1 cellular context compared by ENCODE assay signal in genomic region chr6:63391203-63391970, GRCh38.
A peak's percentile ranks its signal among the peaks of the same experiment; 100 is the strongest.
TF ChIP-seq lines count a peak whose summit lies in the region.

No MANE protein-coding gene starts in this region.

TF ChIP-seq in HepG2, 621 proteins besides CTCF, POLR2A, EP300 and RAD21 (continued from another document):
- TF ChIP-seq, protein P1, sequence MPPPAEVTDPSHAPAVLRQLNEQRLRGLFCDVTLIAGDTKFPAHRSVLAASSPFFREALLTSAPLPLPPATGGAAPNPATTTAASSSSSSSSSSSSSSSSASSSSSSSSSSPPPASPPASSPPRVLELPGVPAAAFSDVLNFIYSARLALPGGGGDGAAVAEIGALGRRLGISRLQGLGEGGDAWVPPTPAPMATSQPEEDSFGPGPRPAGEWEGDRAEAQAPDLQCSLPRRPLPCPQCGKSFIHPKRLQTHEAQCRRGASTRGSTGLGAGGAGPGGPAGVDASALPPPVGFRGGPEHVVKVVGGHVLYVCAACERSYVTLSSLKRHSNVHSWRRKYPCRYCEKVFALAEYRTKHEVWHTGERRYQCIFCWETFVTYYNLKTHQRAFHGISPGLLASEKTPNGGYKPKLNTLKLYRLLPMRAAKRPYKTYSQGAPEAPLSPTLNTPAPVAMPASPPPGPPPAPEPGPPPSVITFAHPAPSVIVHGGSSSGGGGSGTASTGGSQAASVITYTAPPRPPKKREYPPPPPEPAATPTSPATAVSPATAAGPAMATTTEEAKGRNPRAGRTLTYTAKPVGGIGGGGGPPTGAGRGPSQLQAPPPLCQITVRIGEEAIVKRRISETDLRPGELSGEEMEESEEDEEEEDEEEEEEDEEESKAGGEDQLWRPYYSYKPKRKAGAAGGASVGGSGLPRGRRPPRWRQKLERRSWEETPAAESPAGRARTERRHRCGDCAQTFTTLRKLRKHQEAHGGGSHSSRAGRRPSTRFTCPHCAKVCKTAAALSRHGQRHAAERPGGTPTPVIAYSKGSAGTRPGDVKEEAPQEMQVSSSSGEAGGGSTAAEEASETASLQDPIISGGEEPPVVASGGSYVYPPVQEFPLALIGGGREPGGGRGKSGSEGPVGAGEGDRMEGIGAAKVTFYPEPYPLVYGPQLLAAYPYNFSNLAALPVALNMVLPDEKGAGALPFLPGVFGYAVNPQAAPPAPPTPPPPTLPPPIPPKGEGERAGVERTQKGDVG (CRISPR knock-in tag; IDR thresholded peaks at IDR 0.05; ENCODE audit: borderline replicate concordance), result no peak
- TF ChIP-seq ZBTB2 (CRISPR knock-in tag; IDR thresholded peaks at IDR 0.05; ENCODE audit: low read depth) (no peak; the same call in 1 of the 2 replicates), POLR2AphosphoS2 (IDR thresholded peaks at IDR 0.05; ENCODE audit: low read depth, low read length) (no peak), FOSL2 (CRISPR knock-in tag; IDR thresholded peaks at IDR 0.05) (peak; percentile 85), ZNF609 (CRISPR knock-in tag; IDR thresholded peaks at IDR 0.05; ENCODE audit: borderline replicate concordance) (peak; percentile 95), ZNF383 (CRISPR knock-in tag; IDR thresholded peaks at IDR 0.05; ENCODE audit: borderline replicate concordance) (no peak; the same call in 1 of the 2 replicates), MEIS2 (CRISPR knock-in tag; IDR thresholded peaks at IDR 0.05) (peak; percentile 90), ARID4A (CRISPR knock-in tag; IDR thresholded peaks at IDR 0.05; ENCODE audit: borderline replicate concordance) (peak; percentile 40; the same call in 1 of the 2 replicates), RXRB (CRISPR knock-in tag; IDR thresholded peaks at IDR 0.05; ENCODE audit: borderline replicate concordance) (peak; percentile 98), ZMYM2 (CRISPR knock-in tag; IDR thresholded peaks at IDR 0.05) (peak; percentile 93)
- TF ChIP-seq, protein P2, sequence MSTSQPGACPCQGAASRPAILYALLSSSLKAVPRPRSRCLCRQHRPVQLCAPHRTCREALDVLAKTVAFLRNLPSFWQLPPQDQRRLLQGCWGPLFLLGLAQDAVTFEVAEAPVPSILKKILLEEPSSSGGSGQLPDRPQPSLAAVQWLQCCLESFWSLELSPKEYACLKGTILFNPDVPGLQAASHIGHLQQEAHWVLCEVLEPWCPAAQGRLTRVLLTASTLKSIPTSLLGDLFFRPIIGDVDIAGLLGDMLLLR (CRISPR knock-in tag; IDR thresholded peaks at IDR 0.05), result no peak
